In genomic region chr9:133653638-133654037, GRCh38 we compare ENCODE assay signal across 16 cellular contexts. TPM values are rescaled to one million over a fixed set of nuclear protein-coding genes. Genes with fewer than 3 reads are reported as not detected.
DNase-seq lines count a peak whose midpoint lies in the region; ATAC-seq, FAIRE-seq and TF ChIP-seq lines count a peak whose summit lies in the region.
"Had no signal": no experiment of that assay in that cellular context is flagged by ENCODE, and none has a peak within 500 bp of the region (broad histone marks: within the 10 kb centered on the region; RNA-seq: fewer than 3 reads in every experiment).

No MANE protein-coding gene starts in this region.

- DNase-seq in activated CD8-positive, alpha-beta T cell treated with anti-CD3 and anti-CD28 coated beads, Interleukin-2, amount 10 ng/mL, durations not matched to agents 7 days and 5 days: no peak
- no peak for DNase-seq in activated CD8-positive, alpha-beta T cell treated with anti-CD3 and anti-CD28 coated beads for 36 hours
- DNase-seq in NCI-H69 (lab: John Stamatoyannopoulos, UW) (peak; percentile 34), H1 (ENCODE audit: low read depth in 1 of 2, low spot score in 2 of 2) (no peak), ovary (no peak), NCI-H526 (lab: John Stamatoyannopoulos, UW) (no peak)
- DNase-seq: 8988T; ACHN; CD4-positive, CD25-positive, alpha-beta regulatory T cell; GOT3; IMR-90 had no signal

- no peak overlapping the region for H4K5ac ChIP-seq in H1 (ENCODE audit: insufficient read length, low read depth, low read length)

- H3K4ac ChIP-seq in H1 (replicated peaks; ENCODE audit: insufficient read length, low read depth, low read length): no peak overlapping the region

- no peak overlapping the region for H3K18ac ChIP-seq in H1 (ENCODE audit: extremely low read depth, low read length)

- H3K4me2 ChIP-seq in H1 (ENCODE audit: insufficient read depth in 1 of 2, low read depth in 2 of 2, low read length in 2 of 2): no peak overlapping the region

- no peak overlapping the region for H3K56ac ChIP-seq in H1 (replicated peaks; ENCODE audit: insufficient read length, low read depth, low read length)

- H3K9me3 ChIP-seq in H1 (ENCODE audit: insufficient read depth in 2 of 2, low read depth in 1 of 2, low read length in 1 of 2): no peaks in the 10 kb centered on the region
- H3K9me3 ChIP-seq in ovary: no peaks in the 10 kb centered on the region
- H3K9me3 ChIP-seq: BLaER1 treated with 17β-estradiol and CSF1 and Interleukin-3, amounts not matched to agents 10 nM and 100 nM; HAP-1 had no signal

- peak overlapping the region; percentile 10 for H3K27ac Mint-ChIP-seq in activated CD8-positive, alpha-beta T cell treated with anti-CD3 and anti-CD28 coated beads, Interleukin-2, amount 10 ng/mL, durations not matched to agents 7 days and 5 days
- no peak overlapping the region for H3K27ac Mint-ChIP-seq in activated CD8-positive, alpha-beta T cell treated with anti-CD3 and anti-CD28 coated beads for 36 hours
- H3K27ac Mint-ChIP-seq: CD4-positive, CD25-positive, alpha-beta regulatory T cell had no signal

- no peak overlapping the region for H2BK20ac ChIP-seq in H1 (ENCODE audit: low read length)

- peak overlapping the region; percentile 57; the same call in 1 of the 2 replicates for H4K8ac ChIP-seq in H1 (ENCODE audit: extremely low read depth, insufficient read depth, low read length)

- no peak overlapping the region for H3K14ac ChIP-seq in H1 (ENCODE audit: insufficient read length)

- peaks cover 40% of the 10 kb centered on the region for H3K27me3 Mint-ChIP-seq in activated CD8-positive, alpha-beta T cell treated with anti-CD3 and anti-CD28 coated beads, Interleukin-2, amount 10 ng/mL, durations not matched to agents 7 days and 5 days (ENCODE audit: low read depth)
- H3K27me3 Mint-ChIP-seq in activated CD8-positive, alpha-beta T cell treated with anti-CD3 and anti-CD28 coated beads for 36 hours: peaks cover 43% of the 10 kb centered on the region

- peak overlapping the region; percentile 60; the same call in 1 of the 2 replicates for H2BK12ac ChIP-seq in H1 (ENCODE audit: low read depth, low read length)

- H3K4me3 ChIP-seq in H1 (ENCODE audit: extremely low read depth in 1 of 4, insufficient read depth in 2 of 4, low read depth in 3 of 4, low read length in 4 of 4) (no peak overlapping the region), ovary (no peak overlapping the region)
- H3K4me3 ChIP-seq: BLaER1 treated with 17β-estradiol and CSF1 and Interleukin-3, amounts not matched to agents 10 nM and 100 nM; HAP-1 had no signal

- H4K91ac ChIP-seq in H1 (replicated peaks; ENCODE audit: insufficient read length, low read length): no peak overlapping the region

- no peaks in the 10 kb centered on the region for H3K23me2 ChIP-seq in H1 (ENCODE audit: low read depth, low read length)

- no peak overlapping the region for H3K23ac ChIP-seq in H1 (ENCODE audit: insufficient read length)

- H2BK5ac ChIP-seq in H1 (ENCODE audit: low read depth, low read length): no peak overlapping the region

- no peaks in the 10 kb centered on the region for H3K36me3 Mint-ChIP-seq in activated CD8-positive, alpha-beta T cell treated with anti-CD3 and anti-CD28 coated beads, Interleukin-2, amount 10 ng/mL, durations not matched to agents 7 days and 5 days (ENCODE audit: low read depth)
- H3K36me3 Mint-ChIP-seq in activated CD8-positive, alpha-beta T cell treated with anti-CD3 and anti-CD28 coated beads for 36 hours (ENCODE audit: low read depth): no peaks in the 10 kb centered on the region
- H3K36me3 Mint-ChIP-seq: CD4-positive, CD25-positive, alpha-beta regulatory T cell had no signal

- peaks cover 9% of the 10 kb centered on the region for H3K4me1 Mint-ChIP-seq in activated CD8-positive, alpha-beta T cell treated with anti-CD3 and anti-CD28 coated beads, Interleukin-2, amount 10 ng/mL, durations not matched to agents 7 days and 5 days (ENCODE audit: low read depth)
- H3K4me1 Mint-ChIP-seq in activated CD8-positive, alpha-beta T cell treated with anti-CD3 and anti-CD28 coated beads for 36 hours (ENCODE audit: low read depth): peaks cover 12% of the 10 kb centered on the region

- H3K4me3 Mint-ChIP-seq in activated CD8-positive, alpha-beta T cell treated with anti-CD3 and anti-CD28 coated beads, Interleukin-2, amount 10 ng/mL, durations not matched to agents 7 days and 5 days: no peak overlapping the region
- no peak overlapping the region for H3K4me3 Mint-ChIP-seq in activated CD8-positive, alpha-beta T cell treated with anti-CD3 and anti-CD28 coated beads for 36 hours
- H3K4me3 Mint-ChIP-seq: CD4-positive, CD25-positive, alpha-beta regulatory T cell had no signal

- CTCF ChIA-PET in activated CD8-positive, alpha-beta T cell treated with anti-CD3 and anti-CD28 coated beads, Interleukin-2, amount 10 ng/mL, durations not matched to agents 7 days and 5 days (lab: Charles Lee): interaction anchor here (1.5 to 1.7 kb wide), 2 partner anchors 11 to 73 kb away, joined by 3 to 4 read pairs; no protein-coding TSS in a partner anchor
- CTCF ChIA-PET in activated CD8-positive, alpha-beta T cell treated with anti-CD3 and anti-CD28 coated beads for 36 hours (lab: Charles Lee): interaction anchor here (1.4 to 1.7 kb wide), 2 partner anchors 33 to 62 kb away, joined by 3 read pairs; no protein-coding TSS in a partner anchor
- CTCF ChIA-PET in H1 (lab: Charles Lee; ENCODE audit: partially characterized antibody): interaction anchor here (0.6 to 3.3 kb wide), 9 partner anchors 8 to 167 kb away, joined by 3 to 14 read pairs (median 3); no protein-coding TSS in a partner anchor

- no peak for TF ChIP-seq RAD21 in H1 (IDR thresholded peaks at IDR 0.05 in 1 of 2, conservative IDR thresholded peaks at IDR 0.05 in 1 of 2; ENCODE audit: low read depth in 2 of 2, low read length in 2 of 2)

- no peak for ATAC-seq in activated CD8-positive, alpha-beta T cell treated with anti-CD3 and anti-CD28 coated beads, Interleukin-2, amount 10 ng/mL, durations not matched to agents 7 days and 5 days
- ATAC-seq in activated CD8-positive, alpha-beta T cell treated with anti-CD3 and anti-CD28 coated beads for 36 hours: no peak
- no peak for ATAC-seq in GM21447 (IDR thresholded peaks at IDR 0.05; ENCODE audit: unreplicated experiment)

- TF ChIP-seq CTCF in activated CD8-positive, alpha-beta T cell treated with anti-CD3 and anti-CD28 coated beads for 36 hours (IDR thresholded peaks at IDR 0.05): no peak
- TF ChIP-seq CTCF in H1 (IDR thresholded peaks at IDR 0.05; ENCODE audit: control extremely low read depth in 1 of 3, insufficient read depth in 1 of 3, low read depth in 1 of 3, low read length in 3 of 3) (no peak), ovary (IDR thresholded peaks at IDR 0.05) (no peak)

- H2BK15ac ChIP-seq in H1 (ENCODE audit: low read length): no peak overlapping the region

- H4K20me1 ChIP-seq in H1 (replicated peaks in 1 of 2; ENCODE audit: control insufficient read depth in 1 of 2, insufficient read depth in 2 of 2, low read length in 2 of 2): no peaks in the 10 kb centered on the region

- no peak for TF ChIP-seq POLR2A in H1 (IDR thresholded peaks at IDR 0.05; ENCODE audit: control extremely low read depth in 1 of 2, low read depth in 2 of 2, low read length in 2 of 2)
- no peak for TF ChIP-seq POLR2A in ovary (IDR thresholded peaks at IDR 0.05)

- H3K79me2 ChIP-seq in H1 (ENCODE audit: control insufficient read depth in 1 of 2, insufficient read depth in 2 of 2, low read length in 2 of 2): no peaks in the 10 kb centered on the region

- POLR2A ChIA-PET in activated CD8-positive, alpha-beta T cell treated with anti-CD3 and anti-CD28 coated beads, Interleukin-2, amount 10 ng/mL, durations not matched to agents 7 days and 5 days (lab: Charles Lee): interaction anchor here (1.2 kb wide), 1 partner anchor 30 kb away, joined by 3 read pairs; no protein-coding TSS in a partner anchor
- POLR2A ChIA-PET in activated CD8-positive, alpha-beta T cell treated with anti-CD3 and anti-CD28 coated beads for 36 hours (lab: Charles Lee): no interaction called here
- POLR2A ChIA-PET in H1 (lab: Charles Lee; ENCODE audit: partially characterized antibody): interaction anchor here (0.6 to 1.2 kb wide), 3 partner anchors 40 to 848 kb away, joined by 3 read pairs; no protein-coding TSS in a partner anchor

- H3K27ac ChIP-seq in H1 (ENCODE audit: low read depth, low read length) (no peak overlapping the region), ovary (no peak overlapping the region)
- H3K27ac ChIP-seq: BLaER1 treated with 17β-estradiol and CSF1 and Interleukin-3, amounts not matched to agents 10 nM and 100 nM had no signal

- no peak overlapping the region for H2BK120ac ChIP-seq in H1 (replicated peaks; ENCODE audit: low read depth, low read length)

- H3K4me1 ChIP-seq in H1 (replicated peaks in 1 of 4; ENCODE audit: control insufficient read depth in 3 of 4, insufficient read depth in 4 of 4, low read length in 3 of 4) (peaks cover 0 to 8% (median 5%) of the 10 kb centered on the region in 4 experiments; a peak in 5 of 7 replicates), ovary (ENCODE audit: insufficient read depth) (peaks cover 8% of the 10 kb centered on the region)
- H3K4me1 ChIP-seq: HAP-1 had no signal

- H3K9ac ChIP-seq in H1 (replicated peaks in 1 of 4; ENCODE audit: extremely low read depth in 1 of 4, low read depth in 3 of 4, low read length in 3 of 4): no peak overlapping the region
- H3K9ac ChIP-seq: BLaER1 treated with 17β-estradiol and CSF1 and Interleukin-3, amounts not matched to agents 10 nM and 100 nM had no signal

- FAIRE-seq in H1 (lab: Jason Lieb, UNC): no peak
- FAIRE-seq: GM18507 had no signal

- intact Hi-C loops in activated CD8-positive, alpha-beta T cell treated with anti-CD3 and anti-CD28 coated beads for 36 hours (cut with micrococcal nuclease): loop anchor here (10.0 kb wide), 1 partner anchor 71 kb away; no protein-coding TSS in a partner anchor
- intact Hi-C loops in ovary (cut with DNase I): no loop called here

- H2AK5ac ChIP-seq in H1 (ENCODE audit: low read depth, low read length): no peak overlapping the region

- TF ChIP-seq EP300 in H1 (IDR thresholded peaks at IDR 0.05; ENCODE audit: borderline replicate concordance in 1 of 2, low read depth in 2 of 2, low read length in 2 of 2): no peak
- no peak for TF ChIP-seq EP300 in ovary (IDR thresholded peaks at IDR 0.05)

- H3K79me1 ChIP-seq in H1 (ENCODE audit: low read depth, low read length): no peaks in the 10 kb centered on the region

- no peaks in the 10 kb centered on the region for H3K36me3 ChIP-seq in H1 (ENCODE audit: control insufficient read depth in 2 of 4, insufficient read depth in 4 of 4, low read length in 3 of 4)
- no peaks in the 10 kb centered on the region for H3K36me3 ChIP-seq in ovary
- H3K36me3 ChIP-seq: BLaER1 treated with 17β-estradiol and CSF1 and Interleukin-3, amounts not matched to agents 10 nM and 100 nM; HAP-1 had no signal

- peaks cover 0 to 3% (median 0%) of the 10 kb centered on the region in 4 experiments; a peak in 2 of 7 replicates for H3K27me3 ChIP-seq in H1 (replicated peaks in 1 of 4; ENCODE audit: control insufficient read depth in 3 of 4, extremely low read depth in 1 of 4, insufficient read depth in 3 of 4, low read length in 3 of 4)
- H3K27me3 ChIP-seq in ovary: no peaks in the 10 kb centered on the region

- no peaks in the 10 kb centered on the region for H3K9me3 Mint-ChIP-seq in activated CD8-positive, alpha-beta T cell treated with anti-CD3 and anti-CD28 coated beads, Interleukin-2, amount 10 ng/mL, durations not matched to agents 7 days and 5 days (ENCODE audit: insufficient read depth)
- H3K9me3 Mint-ChIP-seq in activated CD8-positive, alpha-beta T cell treated with anti-CD3 and anti-CD28 coated beads for 36 hours: no peaks in the 10 kb centered on the region

- 83% methylated on average over 9 of the region's 9 CpGs; no CpG with 5 or more reads in 1 of the 2 experiments for WGBS in H1 (ENCODE audit: extremely low coverage in 1 of 2, insufficient coverage in 1 of 2, insufficient read length in 1 of 2, insufficient replicate concordance in 2 of 2, low coverage in 1 of 2, low lambda C conversion rate in 2 of 2, missing lambda C conversion rate in 1 of 2), 2 experiments
- WGBS in ovary, 3 donors: 31 to 52% (median 41%) methylated on average over 9 of the region's 9 CpGs

- no peak overlapping the region for H2AFZ ChIP-seq in H1 (ENCODE audit: low read length)

RNA-seq across cellular contexts. Expression of gene DBH, which starts 17.5 kb away (rescaled TPM):
- not detected for total RNA-seq in activated CD8-positive, alpha-beta T cell treated with anti-CD3 and anti-CD28 coated beads, Interleukin-2, amount 10 ng/mL, durations not matched to agents 7 days and 5 days
- not detected for total RNA-seq in activated CD8-positive, alpha-beta T cell treated with anti-CD3 and anti-CD28 coated beads for 36 hours
- total RNA-seq in H1 (2021; fragmentation: NEBNext Ultra II Directional; extraction: Animal tissue kit (Norgen Biotek cat#: 25700)): 0.29 TPM in 1 of 2 replicates, not detected in the other
- polyA plus RNA-seq in H1 (2011; rRNA removed) (0.18 and 0.24 TPM in 2 replicates), ovary (under 1 TPM in 1 of 2 donors, not detected in 1; 0.28 TPM)
- polyA plus RNA-seq in H1 (2011; cell fraction: cytosol; rRNA removed): 0.17 TPM
- 0.76 TPM for polyA plus RNA-seq in H1 (2011; cell fraction: nucleus; rRNA removed)
- 0.11 to 0.53 TPM (median 0.31 TPM) in 4 replicates for polyA plus RNA-seq in H1 (2012, experiment 1 of 2)
- 0.12 TPM for polyA plus RNA-seq in H1 (2012, experiment 2 of 2)
- 0.20 TPM for polyA plus RNA-seq in H1 (2013, experiment 1 of 2)
- 0.26 TPM for polyA plus RNA-seq in H1 (2013, experiment 2 of 2)
- 0.10 and 0.22 TPM in 2 replicates for polyA minus RNA-seq in H1 (2011; rRNA and poly(A)+ RNA removed)
- polyA minus RNA-seq in H1 (2011; cell fraction: cytosol; rRNA and poly(A)+ RNA removed): not detected
- polyA minus RNA-seq in H1 (2011; cell fraction: nucleus; rRNA and poly(A)+ RNA removed): 0.40 TPM
- total RNA-seq in ovary: not detected
- total RNA-seq: HT-29, IMR-90 had no signal
- polyA plus RNA-seq: CD4-positive, CD25-positive, alpha-beta regulatory T cell; IMR-90 had no signal

RNA-seq across cellular contexts. Expression of gene FAM163B, which starts 44.4 kb away (rescaled TPM):
- total RNA-seq in activated CD8-positive, alpha-beta T cell treated with anti-CD3 and anti-CD28 coated beads, Interleukin-2, amount 10 ng/mL, durations not matched to agents 7 days and 5 days: not detected
- total RNA-seq in activated CD8-positive, alpha-beta T cell treated with anti-CD3 and anti-CD28 coated beads for 36 hours: not detected
- 0.38 and 0.63 TPM in 2 replicates for total RNA-seq in H1 (2021; fragmentation: NEBNext Ultra II Directional; extraction: Animal tissue kit (Norgen Biotek cat#: 25700))
- polyA plus RNA-seq in H1 (2011; rRNA removed) (1.0 and 2.6 TPM in 2 replicates), ovary (under 1 TPM in 1 of 2 donors, not detected in 1; 0.21 TPM)
- polyA plus RNA-seq in H1 (2011; cell fraction: cytosol; rRNA removed): 1.5 TPM
- polyA plus RNA-seq in H1 (2011; cell fraction: nucleus; rRNA removed): 3.8 TPM
- polyA plus RNA-seq in H1 (2012, experiment 1 of 2): 0.64 to 2.1 TPM (median 1.3 TPM) in 4 replicates
- polyA plus RNA-seq in H1 (2012, experiment 2 of 2): 0.38 TPM
- polyA plus RNA-seq in H1 (2013, experiment 1 of 2): 0.59 TPM
- 0.63 TPM for polyA plus RNA-seq in H1 (2013, experiment 2 of 2)
- polyA minus RNA-seq in H1 (2011; rRNA and poly(A)+ RNA removed): 1.2 TPM in 2 replicates
- not detected for polyA minus RNA-seq in H1 (2011; cell fraction: cytosol; rRNA and poly(A)+ RNA removed)
- polyA minus RNA-seq in H1 (2011; cell fraction: nucleus; rRNA and poly(A)+ RNA removed): 1.3 TPM
- under 1 TPM in 1 of 7 donors, not detected in 6; 0.30 TPM for total RNA-seq in ovary
- total RNA-seq: CD4-positive, CD25-positive, alpha-beta regulatory T cell; HT-29; IMR-90 had no signal
- polyA plus RNA-seq: CD4-positive, CD25-positive, alpha-beta regulatory T cell; IMR-90 had no signal
